In the genomic region with DNA sequence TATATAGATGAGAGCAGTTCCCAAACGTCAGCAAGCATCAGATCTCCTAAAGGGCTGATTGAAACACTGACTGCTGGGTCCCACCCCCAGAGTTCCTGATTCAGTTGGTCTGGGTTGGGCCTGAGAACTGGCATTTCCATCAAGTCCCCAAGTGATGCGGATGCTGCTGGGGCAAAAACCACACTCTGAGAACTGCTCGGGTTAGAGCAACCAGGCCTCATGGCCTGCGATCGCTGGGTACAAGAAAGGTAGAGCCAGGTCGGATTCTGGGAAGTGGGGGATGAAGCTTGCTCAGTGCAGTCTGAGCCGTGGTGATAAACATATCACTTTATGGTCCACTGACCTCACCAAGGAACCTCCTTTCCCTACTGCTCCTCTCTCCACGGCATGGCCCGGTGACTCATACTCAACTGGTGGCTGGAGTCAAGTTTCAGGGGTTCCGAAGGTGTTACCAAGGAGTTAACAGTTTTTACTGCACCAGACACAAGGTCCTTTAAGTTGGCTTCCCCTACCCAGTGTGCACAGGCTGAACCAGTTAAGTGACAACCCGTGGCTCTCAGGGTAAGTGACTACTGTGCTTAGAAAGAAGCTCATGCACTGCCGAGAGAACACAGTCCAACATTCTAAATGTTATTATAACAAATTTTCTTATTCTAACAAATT, we compare ENCODE assay signal across 8 cellular contexts.
A peak's percentile ranks its signal among the peaks of the same experiment; 100 is the strongest.
DNase-seq lines count a peak whose midpoint lies in the region; ATAC-seq and TF ChIP-seq lines count a peak whose summit lies in the region.

No MANE protein-coding gene starts in this region.

- peaks cover 33% of the 10 kb centered on the region for H3K4me1 ChIP-seq in RWPE2 (ENCODE audit: insufficient read depth, poor library complexity, severe bottlenecking)
- peaks cover 0 to 27% of the 10 kb centered on the region in 2 donors for H3K4me1 ChIP-seq in ascending aorta

- no peak overlapping the region for H3K27ac ChIP-seq in RWPE2 (ENCODE audit: poor library complexity, severe bottlenecking)
- peak overlapping the region in 1 of 2 donors; percentile 17 for H3K27ac ChIP-seq in ascending aorta

- H3K4me3 ChIP-seq in RWPE2 (ENCODE audit: severe bottlenecking) (no peak overlapping the region), ascending aorta (no peak overlapping the region)

- H3K27me3 ChIP-seq in RWPE2 (ENCODE audit: insufficient read depth, poor library complexity, severe bottlenecking) (no peaks in the 10 kb centered on the region), ascending aorta (no peaks in the 10 kb centered on the region)

- intact Hi-C loops in ascending aorta (cut with DNase I), result loop anchor here (10.0 kb wide), 1 partner anchor 218 kb away; no protein-coding TSS in a partner anchor

- ATAC-seq in RWPE2 (ENCODE audit: low read depth) (peak; percentile 76), HG03135 (IDR thresholded peaks at IDR 0.05; ENCODE audit: unreplicated experiment) (no peak)

- H3K36me3 ChIP-seq in RWPE2 (ENCODE audit: low read depth) (no peaks in the 10 kb centered on the region), ascending aorta (peaks cover 0 to 4% of the 10 kb centered on the region in 2 donors)

- peak; percentile 27 to 30 for DNase-seq in stimulated activated CD4-positive, alpha-beta T cell treated with anti-CD3 and anti-CD28 coated beads, Interleukin-2, amount 100 ng/mL, for 24 hours
- DNase-seq in stimulated activated CD4-positive, alpha-beta T cell treated with anti-CD3 and anti-CD28 coated beads, Interleukin-2, amount 100 ng/mL, for 48 hours, result no peak
- no peak for DNase-seq in RWPE2 (ENCODE audit: low spot score)
- DNase-seq in fibroblast of peridontal ligament (ENCODE audit: extremely low read depth), result peak; percentile 82
- DNase-seq in stimulated activated CD4-positive, alpha-beta T cell treated with anti-CD3 and anti-CD28 coated beads, Interleukin-4, amount 100 ng/mL, for 24 hours, result peak; percentile 27
- DNase-seq in ascending aorta (ENCODE audit: low spot score in 2 of 2), result no peak
- no peak for DNase-seq in NK-92 (lab: John Stamatoyannopoulos, UW; ENCODE audit: unreplicated experiment)

- H3K9me3 ChIP-seq in RWPE2 (ENCODE audit: severe bottlenecking) (no peaks in the 10 kb centered on the region), ascending aorta (no peaks in the 10 kb centered on the region)

- no peak for TF ChIP-seq CTCF in RWPE2 (IDR thresholded peaks at IDR 0.05; ENCODE audit: poor library complexity, severe bottlenecking)
- no peak for TF ChIP-seq CTCF in ascending aorta (IDR thresholded peaks at IDR 0.05)

Comparison
In these comparisons a context has a peak if more than half of its experiments do, and no peak if none do; other contexts are left out.
1. DNase-seq: peak in stimulated activated CD4-positive, alpha-beta T cell treated with anti-CD3 and anti-CD28 coated beads, Interleukin-2, amount 100 ng/mL, for 24 hours (2 of 2), fibroblast of peridontal ligament (single experiment) and stimulated activated CD4-positive, alpha-beta T cell treated with anti-CD3 and anti-CD28 coated beads, Interleukin-4, amount 100 ng/mL, for 24 hours (single experiment); none in stimulated activated CD4-positive, alpha-beta T cell treated with anti-CD3 and anti-CD28 coated beads, Interleukin-2, amount 100 ng/mL, for 48 hours (0 of 2), RWPE2 (single experiment), ascending aorta (0 of 2) and NK-92 (single experiment).